Comparison of ENCODE assay signal across 8 cellular contexts in genomic region chr4:145808021-145808650, GRCh38.
DNase-seq lines count a peak whose midpoint lies in the region; ATAC-seq and TF ChIP-seq lines count a peak whose summit lies in the region.

No MANE protein-coding gene starts in this region.

- no peak overlapping the region for H2BK12ac ChIP-seq in H9 (ENCODE audit: insufficient read length, low read depth, low read length)

- no peaks in the 10 kb centered on the region for H3K36me3 ChIP-seq in liver (ENCODE audit: control insufficient read depth in 4 of 4, insufficient read depth in 3 of 4, low read depth in 1 of 4, low read length in 3 of 4)

- no peak overlapping the region for H3K4me3 ChIP-seq in liver (ENCODE audit: low read depth in 1 of 3, low read length in 3 of 3)

- H3K79me1 ChIP-seq in H9 (ENCODE audit: insufficient read depth, low read depth, low read length, poor library complexity, severe bottlenecking) = no peaks in the 10 kb centered on the region

- no peak for DNase-seq in activated CD4-positive, CD25-positive, alpha-beta regulatory T cell treated with anti-CD3 and anti-CD28 coated beads, Interleukin-2, amount 50 U/mL, for 72 hours
- DNase-seq in H9 (peak; percentile 50), M059J (ENCODE audit: low read depth) (peak; percentile 98), amniotic epithelial cell (ENCODE audit: low read depth) (peak; percentile 95), NCI-H524 treated with DMSO at 0.1 percent for 48 hours (lab: John Stamatoyannopoulos, UW) (no peak), AML-193 (lab: John Stamatoyannopoulos, UW) (no peak)

- H3K4me1 Mint-ChIP-seq in H9 = peaks cover 14 to 20% of the 10 kb centered on the region in 2 experiments

- no peak overlapping the region for H3K56ac ChIP-seq in H9 (ENCODE audit: insufficient read length, low read depth, low read length)

- H4K8ac ChIP-seq in H9 (replicated peaks; ENCODE audit: insufficient read length, low read depth, low read length) = no peak overlapping the region

- peak; percentile 87 to 91 for ATAC-seq in activated CD4-positive, CD25-positive, alpha-beta regulatory T cell treated with anti-CD3 and anti-CD28 coated beads, Interleukin-2, amount 50 U/mL, for 24 hours

- no peak overlapping the region for H2AK5ac ChIP-seq in H9 (ENCODE audit: insufficient read length, low read length)

- H3K9ac ChIP-seq in H9 (ENCODE audit: extremely low read depth, insufficient read length, low read length) = no peak overlapping the region
- no peak overlapping the region for H3K9ac ChIP-seq in liver (ENCODE audit: low read depth in 1 of 2, low read length in 2 of 2)

- no peak for TF ChIP-seq RAD21 in liver (IDR thresholded peaks at IDR 0.05)

- no peak for TF ChIP-seq CTCF in H9 (conservative IDR thresholded peaks at IDR 0.05)
- TF ChIP-seq CTCF in liver (IDR thresholded peaks at IDR 0.05; ENCODE audit: low read depth, low read length, missing input control) = no peak

- no peak overlapping the region for H4K5ac ChIP-seq in H9 (ENCODE audit: insufficient read length, low read depth, low read length)

- H3K27me3 ChIP-seq in H9 (ENCODE audit: insufficient read depth, low read length) (no peaks in the 10 kb centered on the region; the same call in 1 of the 2 replicates), liver (ENCODE audit: control insufficient read depth in 4 of 4, insufficient read depth in 4 of 4, low read length in 3 of 4) (no peaks in the 10 kb centered on the region)

- no peak overlapping the region for H3K4ac ChIP-seq in H9 (ENCODE audit: low read depth, low read length)

- no CpG with 5 or more reads among the region's 3 CpGs for WGBS in H9 (ENCODE audit: extremely low coverage, insufficient read length, low lambda C conversion rate)
- 71% methylated on average over 3 of the region's 3 CpGs for WGBS in liver

- no peak overlapping the region for H2BK120ac ChIP-seq in H9 (ENCODE audit: low read depth, low read length, poor library complexity, severe bottlenecking)

- H3K23ac ChIP-seq in H9 (ENCODE audit: insufficient read length, low read depth, low read length) = no peak overlapping the region

- H3K23me2 ChIP-seq in H9 (ENCODE audit: insufficient read length, low read depth, low read length, poor library complexity, severe bottlenecking) = no peaks in the 10 kb centered on the region

- H3T11ph ChIP-seq in H9 (ENCODE audit: low read length) = no peak overlapping the region

- H3K9me3 ChIP-seq in H9 (ENCODE audit: control insufficient read depth, low read depth, low read length) = peaks cover 7% of the 10 kb centered on the region
- peaks cover 0 to 6% (median 1%) of the 10 kb centered on the region in 4 donors for H3K9me3 ChIP-seq in liver (ENCODE audit: control insufficient read depth in 4 of 4, low read length in 3 of 4)

- H3K4me3 Mint-ChIP-seq in H9 = no peak overlapping the region

- H2BK15ac ChIP-seq in H9 (ENCODE audit: low read depth, low read length) = no peak overlapping the region

- no peaks in the 10 kb centered on the region; the same call in 1 of the 2 replicates for H3K4me1 ChIP-seq in H9 (ENCODE audit: insufficient read depth, low read length)
- peaks cover 2 to 23% (median 17%) of the 10 kb centered on the region in 4 donors for H3K4me1 ChIP-seq in liver (ENCODE audit: control insufficient read depth in 4 of 4, insufficient read depth in 4 of 4, low read length in 3 of 4)

- peak overlapping the region; percentile 1 to 88 (median 23); a peak in 4 of 7 replicates for H3K27ac Mint-ChIP-seq in H9

- no peak overlapping the region for H3K4me2 ChIP-seq in H9 (ENCODE audit: insufficient read depth, insufficient read length, low read length)

- H3K9me3 Mint-ChIP-seq in H9 = peaks cover 12 to 17% of the 10 kb centered on the region in 2 experiments

- no peak overlapping the region for H4K91ac ChIP-seq in H9 (ENCODE audit: insufficient read length, low read depth, low read length)

- H3K14ac ChIP-seq in H9 (ENCODE audit: insufficient read depth, low read length) = no peak overlapping the region

- no peak overlapping the region for H2BK20ac ChIP-seq in H9 (ENCODE audit: low read depth, low read length, poor library complexity, severe bottlenecking)

- no peak overlapping the region for H2AFZ ChIP-seq in H9 (ENCODE audit: low read length)

- no peaks in the 10 kb centered on the region for H4K20me1 ChIP-seq in H9 (ENCODE audit: control insufficient read depth, insufficient read depth, insufficient read length)

- H3K36me3 Mint-ChIP-seq in H9 (ENCODE audit: insufficient read depth in 1 of 3, low read depth in 3 of 3) = peaks cover 44 to 58% (median 55%) of the 10 kb centered on the region in 3 experiments

- no peak overlapping the region for H2BK5ac ChIP-seq in H9 (ENCODE audit: insufficient read length, low read length)

- no peak overlapping the region for H3K18ac ChIP-seq in H9 (ENCODE audit: insufficient read length, low read depth, low read length)

- H3K79me2 ChIP-seq in H9 (ENCODE audit: insufficient read depth, low read length) = no peaks in the 10 kb centered on the region

- H3K27ac ChIP-seq in H9 (ENCODE audit: insufficient read length, low read depth, low read length) (no peak overlapping the region), liver (ENCODE audit: low read depth in 1 of 2, low read length in 2 of 2) (no peak overlapping the region)

- H3K27me3 Mint-ChIP-seq in H9 (ENCODE audit: low read depth) = no peaks in the 10 kb centered on the region

TF ChIP-seq in liver, 16 proteins besides CTCF, POLR2A, EP300 and RAD21:
- TF ChIP-seq EGR1 (IDR thresholded peaks at IDR 0.05; ENCODE audit: low read depth in 2 of 2) = no peak
- no peak for TF ChIP-seq GABPA (IDR thresholded peaks at IDR 0.05 in 1 of 2, conservative IDR thresholded peaks at IDR 0.05 in 1 of 2)
- no peak for TF ChIP-seq HNF4A (conservative IDR thresholded peaks at IDR 0.05)
- peak; percentile 33 to 42 for TF ChIP-seq JUND (IDR thresholded peaks at IDR 0.05)

Comparison
In these comparisons a context has a peak if more than half of its experiments do, and no peak if none do; other contexts are left out.
1. DNase-seq: peak in H9 (single experiment), M059J (single experiment) and amniotic epithelial cell (single experiment); none in activated CD4-positive, CD25-positive, alpha-beta regulatory T cell treated with anti-CD3 and anti-CD28 coated beads, Interleukin-2, amount 50 U/mL, for 72 hours (single experiment), NCI-H524 treated with DMSO at 0.1 percent for 48 hours (single experiment) and AML-193 (0 of 2).